26 cellular contexts compared by ENCODE assay signal in the genomic region with DNA sequence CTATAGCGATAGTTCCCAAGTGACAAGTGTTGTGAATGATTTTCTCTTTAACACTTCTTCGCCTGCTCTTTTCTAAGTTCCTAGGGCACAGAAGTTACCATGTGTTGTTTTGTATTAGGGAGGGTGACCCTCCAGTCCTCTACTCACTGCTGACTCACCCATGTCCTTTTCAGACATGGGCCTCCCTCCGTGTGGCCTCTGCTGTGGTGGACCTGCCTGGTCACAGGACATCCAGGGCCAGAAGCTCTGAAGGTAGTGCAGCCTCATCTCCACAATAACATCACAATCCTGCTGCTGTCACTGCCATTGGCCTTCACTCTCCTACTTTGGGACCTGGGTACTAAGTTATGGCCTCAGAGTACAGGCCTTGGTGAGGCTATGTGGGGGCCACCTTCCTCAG.
A peak's percentile ranks its signal among the peaks of the same experiment; 100 is the strongest.
DNase-seq lines count a peak whose midpoint lies in the region; ATAC-seq, FAIRE-seq and TF ChIP-seq lines count a peak whose summit lies in the region.
"Had no signal": no experiment of that assay in that cellular context is flagged by ENCODE, and none has a peak within 500 bp of the region (broad histone marks: within the 10 kb centered on the region; RNA-seq: fewer than 3 reads in every experiment).

No MANE protein-coding gene starts in this region.

- H4K12ac ChIP-seq in trophoblast cell (ENCODE audit: low read depth, low read length): no peak overlapping the region

- in situ Hi-C loops in HepG2 (cut with HindIII; ENCODE audit: extremely low pct_ligation_motif_present, low pct_unique_long_range_greater_than_20kb): no loop called here

- H3K36me3 ChIP-seq in HepG2 (replicated peaks in 1 of 2; ENCODE audit: control insufficient read depth in 1 of 2, insufficient read depth in 2 of 2, low read length in 2 of 2) (no peaks in the 10 kb centered on the region), right lobe of liver (no peaks in the 10 kb centered on the region), gastroesophageal sphincter (no peaks in the 10 kb centered on the region), trophoblast cell (ENCODE audit: control insufficient read depth in 1 of 2, insufficient read depth in 2 of 2, low read length in 2 of 2) (no peaks in the 10 kb centered on the region)
- H3K36me3 ChIP-seq: ascending aorta, suprapubic skin had no signal

- POLR2A ChIA-PET in HepG2 (lab: Yijun Ruan, JAX): no interaction called here

- no peak overlapping the region for H3K4me3 ChIP-seq in HepG2 (replicated peaks in 1 of 3; ENCODE audit: insufficient read depth in 1 of 3, low read depth in 2 of 3, low read length in 3 of 3)
- H3K4me3 ChIP-seq in right lobe of liver: no peak overlapping the region
- no peak overlapping the region for H3K4me3 ChIP-seq in gastroesophageal sphincter
- no peak overlapping the region for H3K4me3 ChIP-seq in trophoblast cell (ENCODE audit: low read depth, low read length)
- H3K4me3 ChIP-seq: ascending aorta, suprapubic skin had no signal

- H2BK120ac ChIP-seq in trophoblast cell (ENCODE audit: insufficient read depth, low read length, poor library complexity): no peak overlapping the region

- TF ChIP-seq POLR2A in HepG2 (IDR thresholded peaks at IDR 0.05; ENCODE audit: insufficient read depth in 1 of 2, low read depth in 2 of 2, low read length in 2 of 2) (no peak), right lobe of liver (IDR thresholded peaks at IDR 0.05) (no peak), gastroesophageal sphincter (IDR thresholded peaks at IDR 0.05) (no peak)

- no peak overlapping the region for H3K4ac ChIP-seq in trophoblast cell (ENCODE audit: low read depth, low read length)

- H2BK12ac ChIP-seq in trophoblast cell (ENCODE audit: low read length): peak overlapping the region; percentile 27

- H3K9me3 ChIP-seq in HepG2 (ENCODE audit: low read length): no peaks in the 10 kb centered on the region
- no peaks in the 10 kb centered on the region for H3K9me3 ChIP-seq in right lobe of liver
- H3K9me3 ChIP-seq in gastroesophageal sphincter: no peaks in the 10 kb centered on the region
- no peaks in the 10 kb centered on the region for H3K9me3 ChIP-seq in trophoblast cell (ENCODE audit: insufficient read depth, low read depth, low read length)
- H3K9me3 ChIP-seq: ascending aorta, suprapubic skin had no signal

- intact Hi-C loops in HepG2 (cut with micrococcal nuclease; ENCODE audit: unreplicated experiment): no loop called here
- intact Hi-C loops in right lobe of liver (cut with DNase I): no loop called here

- H3K4me2 ChIP-seq in HepG2 (ENCODE audit: low read depth, low read length) (no peak overlapping the region), trophoblast cell (ENCODE audit: low read length) (no peak overlapping the region)

- FAIRE-seq in HepG2 (lab: Jason Lieb, UNC): no peak
- FAIRE-seq: A204.1 had no signal

- peaks cover 55% of the 10 kb centered on the region for H3K4me1 ChIP-seq in HepG2 (ENCODE audit: insufficient read depth, low read length)
- H3K4me1 ChIP-seq in right lobe of liver: no peaks in the 10 kb centered on the region
- H3K4me1 ChIP-seq in gastroesophageal sphincter: peaks cover 6 to 63% (median 19%) of the 10 kb centered on the region in 3 donors
- peaks cover 0 to 6% of the 10 kb centered on the region in 2 experiments for H3K4me1 ChIP-seq in trophoblast cell (ENCODE audit: control insufficient read depth in 1 of 2, insufficient read depth in 2 of 2, low read length in 2 of 2)
- H3K4me1 ChIP-seq: ascending aorta, parathyroid adenoma had no signal

- no peak overlapping the region for H4K8ac ChIP-seq in trophoblast cell (ENCODE audit: low read depth, low read length)

- H2AK5ac ChIP-seq in trophoblast cell (ENCODE audit: low read length): no peak overlapping the region

- H2BK5ac ChIP-seq in trophoblast cell (ENCODE audit: low read depth, low read length, poor library complexity): no peak overlapping the region

- H3K79me2 ChIP-seq in HepG2 (ENCODE audit: insufficient read depth, low read length) (no peaks in the 10 kb centered on the region), trophoblast cell (ENCODE audit: control insufficient read depth, insufficient read depth, low read length, poor library complexity) (no peaks in the 10 kb centered on the region)
- H3K79me2 ChIP-seq: parathyroid adenoma had no signal

- BruUV-seq in HepG2 (replicated peaks; lab: Mats Ljungman, UMichigan): no TSS peak

- H3K9ac ChIP-seq in HepG2 (ENCODE audit: insufficient read depth, low read depth, low read length) (no peak overlapping the region), trophoblast cell (ENCODE audit: low read length) (no peak overlapping the region)
- H3K9ac ChIP-seq: parathyroid adenoma had no signal

- TF ChIP-seq CTCF in HepG2 (CRISPR knock-in tag; IDR thresholded peaks at IDR 0.05) (no peak), right lobe of liver (IDR thresholded peaks at IDR 0.05) (no peak), gastroesophageal sphincter (IDR thresholded peaks at IDR 0.05) (no peak)

- no peak overlapping the region for H4K91ac ChIP-seq in trophoblast cell (ENCODE audit: low read depth, low read length)

- CTCF ChIA-PET in HepG2 (lab: Yijun Ruan, JAX; ENCODE audit: low intra/inter-chr PET ratio, low total read pairs): no interaction called here

- ATAC-seq in HepG2 (peak; percentile 46; the same call in 1 of the 3 replicates), right lobe of liver (no peak), gastroesophageal sphincter (no peak), GM19467 (IDR thresholded peaks at IDR 0.05; ENCODE audit: unreplicated experiment) (no peak)
- ATAC-seq: activated CD8-positive, alpha-beta T cell treated with anti-CD3 and anti-CD28 coated beads for 36 hours; activated T-helper 17 cell treated with anti-CD3 and anti-CD28 coated beads, Interleukin-2, amount 50 U/mL, for 72 hours; stimulated activated effector memory CD8-positive, alpha-beta T cell treated with anti-CD3 and anti-CD28 coated beads, Interleukin-12 subunit alpha, Interleukin-12 subunit beta, amount 100 ng/mL, for 72 hours; T-cell had no signal

- no peak overlapping the region for H3K18ac ChIP-seq in trophoblast cell (ENCODE audit: low read length)

- H3K23ac ChIP-seq in trophoblast cell (ENCODE audit: low read length): no peak overlapping the region

- no peaks in the 10 kb centered on the region for H4K20me1 ChIP-seq in HepG2 (ENCODE audit: insufficient read depth, low read length)

- DNase-seq in HepG2 (ENCODE audit: low spot score): no peak
- no peak for DNase-seq in right lobe of liver
- no peak for DNase-seq in trophoblast cell
- no peak for DNase-seq in HT-29 (ENCODE audit: low spot score)
- no peak for DNase-seq in activated CD4-positive, CD25-positive, alpha-beta regulatory T cell (lab: John Stamatoyannopoulos, UW)
- DNase-seq in NCI-H526 (lab: John Stamatoyannopoulos, UW): no peak
- DNase-seq: activated CD4-positive, CD25-positive, alpha-beta regulatory T cell treated with anti-CD3 and anti-CD28 coated beads, Interleukin-2, amount 50 U/mL, for 72 hours; activated CD8-positive, alpha-beta T cell treated with anti-CD3 and anti-CD28 coated beads for 36 hours; H9; KG1; MM.1S; NCI-H1417; NCI-H2029 treated with DMSO at 0.1 percent for 48 hours; NCI-H226; NCI-H774; right cardiac atrium; stimulated activated CD4-positive, alpha-beta T cell treated with anti-CD3 and anti-CD28 coated beads, Interleukin-4, amount 100 ng/mL, for 24 hours; T-cell had no signal

- no peak for TF ChIP-seq RAD21 in HepG2 (CRISPR knock-in tag; IDR thresholded peaks at IDR 0.05)

- WGBS in HepG2 (ENCODE audit: low lambda C conversion rate): 89% methylated on average over 3 of the region's 3 CpGs
- WGBS in right lobe of liver (ENCODE audit: insufficient coverage, low coverage, low lambda C conversion rate, missing lambda C conversion rate): 100% methylated on average over 2 of the region's 3 CpGs
- WGBS in gastroesophageal sphincter (ENCODE audit: low coverage in 1 of 2), 2 donors: 88 to 89% methylated on average over 2 to 3 of the region's 3 CpGs
- no CpG with 5 or more reads among the region's 3 CpGs for WGBS in trophoblast cell (ENCODE audit: extremely low coverage, insufficient coverage, insufficient read length)

- H2AFZ ChIP-seq in HepG2 (ENCODE audit: low read length) (no peak overlapping the region), trophoblast cell (ENCODE audit: insufficient read depth, low read length, poor library complexity) (no peak overlapping the region)
- H2AFZ ChIP-seq: parathyroid adenoma had no signal

- H3K79me1 ChIP-seq in trophoblast cell (ENCODE audit: low read length): no peaks in the 10 kb centered on the region

- TF ChIP-seq EP300 in HepG2 (IDR thresholded peaks at IDR 0.05; ENCODE audit: low read depth in 2 of 2, low read length in 2 of 2) (no peak), HepG2 (CRISPR knock-in tag; IDR thresholded peaks at IDR 0.05; ENCODE audit: borderline replicate concordance) (no peak), gastroesophageal sphincter (IDR thresholded peaks at IDR 0.05) (no peak)

- H3K27ac ChIP-seq in HepG2 (ENCODE audit: extremely low read length, insufficient read depth, low read length): no peak overlapping the region
- no peak overlapping the region for H3K27ac ChIP-seq in right lobe of liver
- H3K27ac ChIP-seq in gastroesophageal sphincter: peak overlapping the region; percentile 70 to 93 (median 86)
- no peak overlapping the region for H3K27ac ChIP-seq in trophoblast cell (ENCODE audit: low read depth, low read length)
- H3K27ac ChIP-seq: ascending aorta, parathyroid adenoma, suprapubic skin had no signal

- H3K14ac ChIP-seq in trophoblast cell (ENCODE audit: low read length): no peak overlapping the region

- H3K27me3 ChIP-seq in HepG2 (ENCODE audit: control insufficient read depth in 1 of 2, insufficient read depth in 2 of 2, low read length in 2 of 2) (no peaks in the 10 kb centered on the region), right lobe of liver (no peaks in the 10 kb centered on the region), gastroesophageal sphincter (no peaks in the 10 kb centered on the region), trophoblast cell (ENCODE audit: insufficient read depth, low read length) (no peaks in the 10 kb centered on the region)
- H3K27me3 ChIP-seq: ascending aorta, suprapubic skin had no signal

TF ChIP-seq in HepG2, 621 proteins besides CTCF, POLR2A, EP300 and RAD21 (continues in another document):
- TF ChIP-seq HDAC1 (CRISPR knock-in tag; IDR thresholded peaks at IDR 0.05): no peak

Comparison
In these comparisons a context has a peak if more than half of its experiments do, and no peak if none do; other contexts are left out.
1. H3K27ac ChIP-seq: peak in gastroesophageal sphincter (4 of 4); none in HepG2 (single experiment), right lobe of liver (0 of 3) and trophoblast cell (single experiment).